1 cellular context compared by ENCODE assay signal in the genomic region with DNA sequence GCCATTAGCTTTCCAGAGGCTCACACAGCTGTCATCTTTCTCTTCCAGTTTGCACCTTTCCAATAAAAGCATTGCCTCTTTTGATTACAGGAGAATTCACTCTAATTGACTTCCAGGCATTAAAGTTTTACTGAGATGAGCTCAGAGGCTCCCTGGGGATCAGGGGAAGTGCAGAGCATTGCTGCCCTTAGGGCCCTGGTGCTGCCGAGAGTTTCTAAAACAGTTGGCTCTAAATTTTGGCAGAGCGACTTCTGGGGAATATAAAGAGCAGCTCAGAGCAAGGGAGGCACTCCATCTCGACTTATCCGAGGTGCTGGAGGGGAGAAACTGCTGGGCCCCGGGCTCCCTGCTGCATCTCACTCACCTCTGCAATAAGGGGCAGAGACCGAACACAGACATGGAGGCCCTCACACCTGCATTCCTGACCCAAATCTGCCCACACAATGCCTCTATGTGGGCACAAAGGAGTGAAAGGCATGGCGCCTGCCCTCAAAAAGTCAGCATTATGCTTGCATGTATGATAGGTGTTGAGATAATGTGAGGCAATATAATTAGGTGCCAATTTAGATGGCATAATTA.
TF ChIP-seq lines count a peak whose summit lies in the region.

No MANE protein-coding gene starts in this region.

TF ChIP-seq in GM23338, 12 proteins besides CTCF, POLR2A, EP300 and RAD21 (continued from another document):
- TF ChIP-seq, protein P1, sequence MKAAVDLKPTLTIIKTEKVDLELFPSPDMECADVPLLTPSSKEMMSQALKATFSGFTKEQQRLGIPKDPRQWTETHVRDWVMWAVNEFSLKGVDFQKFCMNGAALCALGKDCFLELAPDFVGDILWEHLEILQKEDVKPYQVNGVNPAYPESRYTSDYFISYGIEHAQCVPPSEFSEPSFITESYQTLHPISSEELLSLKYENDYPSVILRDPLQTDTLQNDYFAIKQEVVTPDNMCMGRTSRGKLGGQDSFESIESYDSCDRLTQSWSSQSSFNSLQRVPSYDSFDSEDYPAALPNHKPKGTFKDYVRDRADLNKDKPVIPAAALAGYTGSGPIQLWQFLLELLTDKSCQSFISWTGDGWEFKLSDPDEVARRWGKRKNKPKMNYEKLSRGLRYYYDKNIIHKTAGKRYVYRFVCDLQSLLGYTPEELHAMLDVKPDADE (IDR thresholded peaks at IDR 0.05): no peak
- no peak for TF ChIP-seq NANOG (IDR thresholded peaks at IDR 0.05; ENCODE audit: borderline replicate concordance)
- TF ChIP-seq JUNB (IDR thresholded peaks at IDR 0.05; ENCODE audit: unreplicated experiment): no peak
- no peak for TF ChIP-seq ZNF331 (CRISPR knock-in tag; IDR thresholded peaks at IDR 0.05; ENCODE audit: low read depth)
- TF ChIP-seq, protein P2, sequence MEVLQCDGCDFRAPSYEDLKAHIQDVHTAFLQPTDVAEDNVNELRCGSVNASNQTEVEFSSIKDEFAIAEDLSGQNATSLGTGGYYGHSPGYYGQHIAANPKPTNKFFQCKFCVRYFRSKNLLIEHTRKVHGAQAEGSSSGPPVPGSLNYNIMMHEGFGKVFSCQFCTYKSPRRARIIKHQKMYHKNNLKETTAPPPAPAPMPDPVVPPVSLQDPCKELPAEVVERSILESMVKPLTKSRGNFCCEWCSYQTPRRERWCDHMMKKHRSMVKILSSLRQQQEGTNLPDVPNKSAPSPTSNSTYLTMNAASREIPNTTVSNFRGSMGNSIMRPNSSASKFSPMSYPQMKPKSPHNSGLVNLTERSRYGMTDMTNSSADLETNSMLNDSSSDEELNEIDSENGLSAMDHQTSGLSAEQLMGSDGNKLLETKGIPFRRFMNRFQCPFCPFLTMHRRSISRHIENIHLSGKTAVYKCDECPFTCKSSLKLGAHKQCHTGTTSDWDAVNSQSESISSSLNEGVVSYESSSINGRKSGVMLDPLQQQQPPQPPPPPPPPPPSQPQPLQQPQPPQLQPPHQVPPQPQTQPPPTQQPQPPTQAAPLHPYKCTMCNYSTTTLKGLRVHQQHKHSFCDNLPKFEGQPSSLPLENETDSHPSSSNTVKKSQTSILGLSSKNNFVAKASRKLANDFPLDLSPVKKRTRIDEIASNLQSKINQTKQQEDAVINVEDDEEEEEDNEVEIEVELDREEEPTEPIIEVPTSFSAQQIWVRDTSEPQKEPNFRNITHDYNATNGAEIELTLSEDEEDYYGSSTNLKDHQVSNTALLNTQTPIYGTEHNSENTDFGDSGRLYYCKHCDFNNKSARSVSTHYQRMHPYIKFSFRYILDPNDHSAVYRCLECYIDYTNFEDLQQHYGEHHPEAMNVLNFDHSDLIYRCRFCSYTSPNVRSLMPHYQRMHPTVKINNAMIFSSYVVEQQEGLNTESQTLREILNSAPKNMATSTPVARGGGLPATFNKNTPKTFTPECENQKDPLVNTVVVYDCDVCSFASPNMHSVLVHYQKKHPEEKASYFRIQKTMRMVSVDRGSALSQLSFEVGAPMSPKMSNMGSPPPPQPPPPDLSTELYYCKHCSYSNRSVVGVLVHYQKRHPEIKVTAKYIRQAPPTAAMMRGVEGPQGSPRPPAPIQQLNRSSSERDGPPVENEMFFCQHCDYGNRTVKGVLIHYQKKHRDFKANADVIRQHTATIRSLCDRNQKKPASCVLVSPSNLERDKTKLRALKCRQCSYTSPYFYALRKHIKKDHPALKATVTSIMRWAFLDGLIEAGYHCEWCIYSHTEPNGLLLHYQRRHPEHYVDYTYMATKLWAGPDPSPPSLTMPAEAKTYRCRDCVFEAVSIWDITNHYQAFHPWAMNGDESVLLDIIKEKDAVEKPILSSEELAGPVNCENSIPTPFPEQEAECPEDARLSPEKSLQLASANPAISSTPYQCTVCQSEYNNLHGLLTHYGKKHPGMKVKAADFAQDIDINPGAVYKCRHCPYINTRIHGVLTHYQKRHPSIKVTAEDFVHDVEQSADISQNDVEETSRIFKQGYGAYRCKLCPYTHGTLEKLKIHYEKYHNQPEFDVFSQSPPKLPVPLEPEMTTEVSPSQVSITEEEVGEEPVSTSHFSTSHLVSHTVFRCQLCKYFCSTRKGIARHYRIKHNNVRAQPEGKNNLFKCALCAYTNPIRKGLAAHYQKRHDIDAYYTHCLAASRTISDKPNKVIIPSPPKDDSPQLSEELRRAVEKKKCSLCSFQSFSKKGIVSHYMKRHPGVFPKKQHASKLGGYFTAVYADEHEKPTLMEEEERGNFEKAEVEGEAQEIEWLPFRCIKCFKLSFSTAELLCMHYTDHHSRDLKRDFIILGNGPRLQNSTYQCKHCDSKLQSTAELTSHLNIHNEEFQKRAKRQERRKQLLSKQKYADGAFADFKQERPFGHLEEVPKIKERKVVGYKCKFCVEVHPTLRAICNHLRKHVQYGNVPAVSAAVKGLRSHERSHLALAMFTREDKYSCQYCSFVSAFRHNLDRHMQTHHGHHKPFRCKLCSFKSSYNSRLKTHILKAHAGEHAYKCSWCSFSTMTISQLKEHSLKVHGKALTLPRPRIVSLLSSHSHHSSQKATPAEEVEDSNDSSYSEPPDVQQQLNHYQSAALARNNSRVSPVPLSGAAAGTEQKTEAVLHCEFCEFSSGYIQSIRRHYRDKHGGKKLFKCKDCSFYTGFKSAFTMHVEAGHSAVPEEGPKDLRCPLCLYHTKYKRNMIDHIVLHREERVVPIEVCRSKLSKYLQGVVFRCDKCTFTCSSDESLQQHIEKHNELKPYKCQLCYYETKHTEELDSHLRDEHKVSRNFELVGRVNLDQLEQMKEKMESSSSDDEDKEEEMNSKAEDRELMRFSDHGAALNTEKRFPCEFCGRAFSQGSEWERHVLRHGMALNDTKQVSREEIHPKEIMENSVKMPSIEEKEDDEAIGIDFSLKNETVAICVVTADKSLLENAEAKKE (CRISPR knock-in tag; IDR thresholded peaks at IDR 0.05): no peak
- TF ChIP-seq EZH2phosphoT487 (IDR thresholded peaks at IDR 0.05; ENCODE audit: unreplicated experiment): no peak
